1 cellular context compared by ENCODE assay signal in genomic region chr17:61825448-61826137, GRCh38.
TF ChIP-seq lines count a peak whose summit lies in the region.

No MANE protein-coding gene starts in this region.

TF ChIP-seq in HEK293, 187 proteins besides CTCF, POLR2A, EP300 and RAD21 (continued from another document):
- TF ChIP-seq ZBTB11 (tag by site-specific recombination; conservative IDR thresholded peaks at IDR 0.05; ENCODE audit: low read depth): peak; percentile 70
- no peak for TF ChIP-seq ZNF747 (tag by site-specific recombination; IDR thresholded peaks at IDR 0.05)
- TF ChIP-seq ZNF324 (tag by site-specific recombination; IDR thresholded peaks at IDR 0.05): no peak
- no peak for TF ChIP-seq ZNF610 (tag by site-specific recombination; IDR thresholded peaks at IDR 0.05; ENCODE audit: borderline replicate concordance)
- TF ChIP-seq ZNF585B (tag by site-specific recombination; IDR thresholded peaks at IDR 0.05): no peak
- 0 out of 2 replicates have a peak, but pooled peaks have one; percentile 56 for TF ChIP-seq ZNF560 (tag by site-specific recombination; IDR thresholded peaks at IDR 0.05; ENCODE audit: borderline replicate concordance)
- peak; percentile 97 for TF ChIP-seq ZNF426 (tag by site-specific recombination; IDR thresholded peaks at IDR 0.05)
- no peak for TF ChIP-seq PRDM10 (tag by site-specific recombination; IDR thresholded peaks at IDR 0.05)
- TF ChIP-seq ZSCAN23 (tag by site-specific recombination; IDR thresholded peaks at IDR 0.05): no peak
- TF ChIP-seq ZNF501 (tag by site-specific recombination; IDR thresholded peaks at IDR 0.05): 0 out of 2 replicates have a peak, but pooled peaks have one; percentile 27
- no peak for TF ChIP-seq ZNF624 (tag by site-specific recombination; IDR thresholded peaks at IDR 0.05)
- TF ChIP-seq ZNF704 (tag by site-specific recombination; IDR thresholded peaks at IDR 0.05): no peak
- no peak for TF ChIP-seq ZNF449 (tag by site-specific recombination; IDR thresholded peaks at IDR 0.05)
- TF ChIP-seq ZNF629 (tag by site-specific recombination; IDR thresholded peaks at IDR 0.05): peak; percentile 41; the same call in 1 of the 2 replicates
- no peak for TF ChIP-seq RBAK (tag by site-specific recombination; IDR thresholded peaks at IDR 0.05)
- 0 out of 2 replicates have a peak, but pooled peaks have one; percentile 44 for TF ChIP-seq ZFP37 (tag by site-specific recombination; IDR thresholded peaks at IDR 0.05)
- no peak for TF ChIP-seq ZNF513 (tag by site-specific recombination; IDR thresholded peaks at IDR 0.05)
- no peak for TF ChIP-seq SP3 (tag by site-specific recombination; IDR thresholded peaks at IDR 0.05)
- peak; percentile 93 for TF ChIP-seq ZNF394 (tag by site-specific recombination; IDR thresholded peaks at IDR 0.05; ENCODE audit: borderline replicate concordance)
- peak; percentile 57; the same call in 1 of the 2 replicates for TF ChIP-seq ZNF433 (tag by site-specific recombination; IDR thresholded peaks at IDR 0.05; ENCODE audit: low read depth)
- TF ChIP-seq ZFP3 (tag by site-specific recombination; IDR thresholded peaks at IDR 0.05; ENCODE audit: low read depth): no peak
- no peak for TF ChIP-seq ZNF792 (tag by site-specific recombination; IDR thresholded peaks at IDR 0.05)
- peak; percentile 91 for TF ChIP-seq ZNF518A (tag by site-specific recombination; conservative IDR thresholded peaks at IDR 0.05; ENCODE audit: low read depth)
- no peak for TF ChIP-seq KLF10 (tag by site-specific recombination; IDR thresholded peaks at IDR 0.05)
- peak; percentile 63 for TF ChIP-seq ZBTB8A (tag by site-specific recombination; IDR thresholded peaks at IDR 0.05)
- TF ChIP-seq ZNF341 (tag by site-specific recombination; IDR thresholded peaks at IDR 0.05; ENCODE audit: low read depth): peak; percentile 23; the same call in 1 of the 2 replicates
- TF ChIP-seq ZNF514 (tag by site-specific recombination; IDR thresholded peaks at IDR 0.05): 0 out of 2 replicates have a peak, but pooled peaks have one; percentile 63
- TF ChIP-seq TRIM28 (IDR thresholded peaks at IDR 0.05; ENCODE audit: borderline replicate concordance, low read length): no peak
- peak; percentile 71 for TF ChIP-seq ZNF510 (tag by site-specific recombination; IDR thresholded peaks at IDR 0.05; ENCODE audit: insufficient replicate concordance)
